12 cellular contexts compared by ENCODE assay signal in the genomic region with DNA sequence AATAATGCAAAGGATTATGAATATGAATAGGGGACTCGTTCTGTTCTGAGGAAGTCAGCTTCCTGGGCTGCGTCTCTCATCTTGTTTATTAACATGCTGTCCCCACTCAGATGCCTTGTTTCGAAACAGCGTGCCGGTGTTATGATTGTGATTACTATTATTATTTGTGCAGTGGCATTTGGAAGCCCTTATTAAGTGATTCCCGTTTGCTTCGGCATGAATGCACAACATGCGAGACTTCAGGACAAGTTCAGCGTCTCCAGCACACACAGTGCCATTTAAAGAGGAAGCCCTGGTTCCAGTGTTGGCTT.
"Had no signal": no experiment of that assay in that cellular context is flagged by ENCODE, and none has a peak within 500 bp of the region (broad histone marks: within the 10 kb centered on the region; RNA-seq: fewer than 3 reads in every experiment).

No MANE protein-coding gene starts in this region.

- H3K27ac ChIP-seq: epithelial cell of prostate, right atrium auricular region, spleen, thoracic aorta had no signal

- H3K27me3 ChIP-seq: right atrium auricular region had no signal

- H3K36me3 ChIP-seq: right atrium auricular region, spleen, thoracic aorta had no signal

- H3K4me3 ChIP-seq: lung, right atrium auricular region, spleen, thoracic aorta had no signal

- ATAC-seq: activated naive CD8-positive, alpha-beta T cell treated with anti-CD3 and anti-CD28 coated beads, Interleukin-2, amount 50 U/mL, for 24 hours; stimulated activated naive CD8-positive, alpha-beta T cell treated with anti-CD3 and anti-CD28 coated beads, Interleukin-15, amount 100 ng/mL, for 72 hours had no signal

- H3K4me1 ChIP-seq: right atrium auricular region, spleen had no signal

- H3K9me3 ChIP-seq: right atrium auricular region, spleen, thoracic aorta had no signal

- DNase-seq: activated CD4-positive, alpha-beta T cell treated with anti-CD3 and anti-CD28 coated beads, Interleukin-2, amount 50 U/mL, for 4 hours; activated CD4-positive, CD25-positive, alpha-beta regulatory T cell treated with anti-CD3 and anti-CD28 coated beads, Interleukin-2, amount 50 U/mL, for 72 hours; activated naive CD4-positive, alpha-beta T cell treated with anti-CD3 and anti-CD28 coated beads for 36 hours; activated naive CD8-positive, alpha-beta T cell treated with anti-CD3 and anti-CD28 coated beads, Interleukin-2, amount 50 U/mL, for 24 hours; effector memory CD4-positive, alpha-beta T cell; naive B cell; spleen; stimulated activated naive CD8-positive, alpha-beta T cell treated with anti-CD3 and anti-CD28 coated beads, Interleukin-15, amount 100 ng/mL, for 72 hours had no signal
